ENCODE assay signal across 30 cellular contexts in the genomic region with DNA sequence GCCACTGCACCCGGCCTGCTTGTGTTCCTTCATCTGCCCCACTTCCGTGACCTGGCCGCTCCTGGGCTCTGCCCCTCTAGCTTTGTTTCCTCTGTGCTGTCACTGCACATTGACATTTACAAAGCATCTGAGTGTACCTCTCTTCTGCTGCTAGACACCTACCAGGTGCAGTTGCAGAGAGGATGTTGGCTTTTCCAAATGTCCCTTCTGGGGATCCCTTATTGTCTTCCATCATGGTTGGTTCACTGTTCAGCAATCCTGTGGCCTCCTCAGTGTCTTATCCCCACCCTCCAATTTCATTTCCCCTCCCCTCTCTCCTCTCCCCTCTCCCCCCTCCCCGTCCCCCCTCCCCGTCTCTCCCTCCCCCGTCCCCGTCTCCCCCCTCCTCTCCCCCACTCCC. TPM values are rescaled to one million over a fixed set of nuclear protein-coding genes. Genes with fewer than 3 reads are reported as not detected.
"Had no signal": no experiment of that assay in that cellular context is flagged by ENCODE, and none has a peak within 500 bp of the region (broad histone marks: within the 10 kb centered on the region; RNA-seq: fewer than 3 reads in every experiment).

No MANE protein-coding gene starts in this region.

- H3K27me3 Mint-ChIP-seq: activated CD4-positive, alpha-beta T cell treated with anti-CD3 and anti-CD28 coated beads, Interleukin-2, amount 10 ng/mL, durations not matched to agents 7 days and 5 days had no signal

- H3K27ac Mint-ChIP-seq: activated CD4-positive, alpha-beta memory T cell treated with anti-CD3 and anti-CD28 coated beads for 36 hours; activated T-helper 1 cell treated with anti-CD3 and anti-CD28 coated beads, Interleukin-12 subunit alpha, Interleukin-12 subunit beta, Interleukin-2, Interleukin-4 antibody, amounts not matched to agents 30 ng/mL and 10 ng/mL and 1 ng/mL, durations not matched to agents 14 hours and 24 hours and 36 hours; T-cell had no signal

- DNase-seq: activated CD4-positive, alpha-beta memory T cell treated with anti-CD3 and anti-CD28 coated beads for 36 hours; activated CD4-positive, alpha-beta T cell treated with anti-CD3 and anti-CD28 coated beads, Interleukin-2, amount 10 ng/mL, durations not matched to agents 7 days and 5 days; activated CD4-positive, CD25-positive, alpha-beta regulatory T cell; activated effector memory CD4-positive, alpha-beta T cell treated with Interleukin-2 at 50 U/mL for 16 hours; activated naive CD4-positive, alpha-beta T cell; activated T-cell treated with anti-CD3 and anti-CD28 coated beads, Interleukin-2, amount 50 U/mL, for 24 hours; aorta; caudate nucleus; Karpas-422; MM.1S; NCI-H1105 treated with DMSO at 0.1 percent for 48 hours; NCI-H1436 treated with DMSO at 0.1 percent for 48 hours; NCI-H187; NCI-H2081; NCI-H345; NCI-H510A; NCI-H69; NK-92 treated with Interleukin-12 subunit alpha and Interleukin-12 subunit beta, amount 100 ng/mL, for 24 hours; OCI-M1; Peyer's patch; SHP77; T-cell; T1000 had no signal

- H3K4me3 Mint-ChIP-seq: activated CD4-positive, alpha-beta memory T cell treated with anti-CD3 and anti-CD28 coated beads for 36 hours; activated CD4-positive, alpha-beta T cell treated with anti-CD3 and anti-CD28 coated beads, Interleukin-2, amount 10 ng/mL, durations not matched to agents 7 days and 5 days; activated naive CD4-positive, alpha-beta T cell treated with anti-CD3 and anti-CD28 coated beads, Interleukin-2, amount 50 U/mL, for 24 hours; activated T-cell treated with anti-CD3 and anti-CD28 coated beads, Interleukin-2, amount 50 U/mL, for 24 hours; activated T-helper 1 cell treated with anti-CD3 and anti-CD28 coated beads, Interleukin-12 subunit alpha, Interleukin-12 subunit beta, Interleukin-2, Interleukin-4 antibody, amounts not matched to agents 30 ng/mL and 10 ng/mL and 1 ng/mL, durations not matched to agents 14 hours and 24 hours and 36 hours; T-cell had no signal

- ATAC-seq: T-cell had no signal

- H3K36me3 ChIP-seq: breast epithelium, Peyer's patch had no signal

- H3K4me3 ChIP-seq: breast epithelium, coronary artery, Peyer's patch had no signal

- H3K9me3 Mint-ChIP-seq: activated CD4-positive, alpha-beta memory T cell treated with anti-CD3 and anti-CD28 coated beads for 36 hours; activated naive CD4-positive, alpha-beta T cell treated with anti-CD3 and anti-CD28 coated beads, Interleukin-2, amount 50 U/mL, for 24 hours; activated T-cell treated with anti-CD3 and anti-CD28 coated beads, Interleukin-2, amount 50 U/mL, for 24 hours; T-cell had no signal

- H3K27me3 ChIP-seq: breast epithelium, Peyer's patch had no signal

- H3K4me1 Mint-ChIP-seq: activated CD4-positive, alpha-beta T cell treated with anti-CD3 and anti-CD28 coated beads, Interleukin-2, amount 10 ng/mL, durations not matched to agents 7 days and 5 days; activated naive CD4-positive, alpha-beta T cell treated with anti-CD3 and anti-CD28 coated beads, Interleukin-2, amount 50 U/mL, for 24 hours had no signal

- H3K9me3 ChIP-seq: breast epithelium, Peyer's patch had no signal

- H3K4me1 ChIP-seq: breast epithelium, Peyer's patch had no signal

- H3K27ac ChIP-seq: breast epithelium, coronary artery, Peyer's patch, VCaP had no signal

- H3K36me3 Mint-ChIP-seq: activated CD4-positive, alpha-beta memory T cell treated with anti-CD3 and anti-CD28 coated beads for 36 hours; activated naive CD4-positive, alpha-beta T cell treated with anti-CD3 and anti-CD28 coated beads, Interleukin-2, amount 50 U/mL, for 24 hours; T-cell had no signal

RNA-seq across cellular contexts. Expression of gene VWA2, which starts 13.8 kb away (rescaled TPM):
- total RNA-seq: activated CD4-positive, alpha-beta T cell treated with anti-CD3 and anti-CD28 coated beads, Interleukin-2, amount 10 ng/mL, durations not matched to agents 7 days and 5 days; activated T-helper 1 cell treated with anti-CD3 and anti-CD28 coated beads, Interleukin-12 subunit alpha, Interleukin-12 subunit beta, Interleukin-2, Interleukin-4 antibody, amounts not matched to agents 30 ng/mL and 10 ng/mL and 1 ng/mL, durations not matched to agents 14 hours and 24 hours and 36 hours; chondrocyte; SK-MEL-5; T-cell had no signal
